In the genomic region with DNA sequence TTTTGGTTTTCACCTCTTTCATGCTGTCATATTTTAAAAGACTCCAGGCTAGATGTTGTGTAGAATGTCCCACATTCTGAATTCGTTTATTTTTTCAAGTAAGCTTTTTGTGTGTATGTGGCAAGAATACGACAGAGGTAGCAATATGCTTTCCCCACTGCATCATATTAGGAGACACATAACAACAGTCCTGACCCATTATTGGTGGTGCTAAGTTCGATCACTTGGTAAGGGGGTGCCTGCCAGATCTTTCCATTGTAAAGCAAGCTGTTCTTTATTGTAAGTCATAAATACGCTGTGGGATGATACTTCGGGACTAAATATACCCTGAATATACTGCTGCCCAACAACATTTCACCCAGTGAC, we compare ENCODE assay signal across 8 cellular contexts. TPM values are rescaled to one million over a fixed set of nuclear protein-coding genes. Genes with fewer than 3 reads are reported as not detected.
DNase-seq lines count a peak whose midpoint lies in the region; ATAC-seq and TF ChIP-seq lines count a peak whose summit lies in the region.

No MANE protein-coding gene starts in this region.

- no peak for DNase-seq in heart left ventricle
- DNase-seq in cardiac septum (ENCODE audit: low spot score) = no peak
- DNase-seq in activated T-helper 1 cell treated with anti-CD3 and anti-CD28 coated beads, Interleukin-12 subunit alpha, Interleukin-12 subunit beta, Interleukin-2, Interleukin-4 antibody, amounts not matched to agents 30 ng/mL and 10 ng/mL and 1 ng/mL, durations not matched to agents 14 hours and 24 hours and 36 hours (ENCODE audit: low spot score) = no peak
- DNase-seq in iPS DF 6.9 (ENCODE audit: low read depth, low spot score) = no peak
- DNase-seq in stimulated activated naive CD8-positive, alpha-beta T cell treated with anti-CD3 and anti-CD28 coated beads, Interleukin-15, amount 100 ng/mL, for 72 hours = peak in 1 of 2 donors; percentile 16
- DNase-seq in effector CD4-positive, alpha-beta T cell = no peak
- DNase-seq in iPS-NIHi11 (ENCODE audit: low spot score) = no peak
- no peak for DNase-seq in activated CD8-positive, alpha-beta memory T cell treated with anti-CD3 and anti-CD28 coated beads, Interleukin-2, amount 50 U/mL, for 4 hours

- H3K4me3 ChIP-seq in heart left ventricle = peak overlapping the region; percentile 76 to 99 (median 92)
- peak overlapping the region; percentile 94; the same call in 1 of the 2 replicates for H3K4me3 ChIP-seq in iPS DF 6.9 (ENCODE audit: low read length)

- TF ChIP-seq CTCF in heart left ventricle (IDR thresholded peaks at IDR 0.05) = no peak

- H3K4me3 Mint-ChIP-seq in activated T-helper 1 cell treated with anti-CD3 and anti-CD28 coated beads, Interleukin-12 subunit alpha, Interleukin-12 subunit beta, Interleukin-2, Interleukin-4 antibody, amounts not matched to agents 30 ng/mL and 10 ng/mL and 1 ng/mL, durations not matched to agents 14 hours and 24 hours and 36 hours = peak overlapping the region; percentile 92
- peak overlapping the region; percentile 85 to 97 for H3K4me3 Mint-ChIP-seq in stimulated activated naive CD8-positive, alpha-beta T cell treated with anti-CD3 and anti-CD28 coated beads, Interleukin-15, amount 100 ng/mL, for 72 hours

- H3K27ac ChIP-seq in heart left ventricle (peak overlapping the region; percentile 91 to 98 (median 95)), iPS DF 6.9 (ENCODE audit: low read length) (no peak overlapping the region)

- ATAC-seq in heart left ventricle = peak in 2 of 4 donors; percentile 1 to 3
- no peak for ATAC-seq in stimulated activated naive CD8-positive, alpha-beta T cell treated with anti-CD3 and anti-CD28 coated beads, Interleukin-15, amount 100 ng/mL, for 72 hours

- H3K27me3 Mint-ChIP-seq in activated T-helper 1 cell treated with anti-CD3 and anti-CD28 coated beads, Interleukin-12 subunit alpha, Interleukin-12 subunit beta, Interleukin-2, Interleukin-4 antibody, amounts not matched to agents 30 ng/mL and 10 ng/mL and 1 ng/mL, durations not matched to agents 14 hours and 24 hours and 36 hours (ENCODE audit: insufficient read depth) = no peaks in the 10 kb centered on the region
- no peaks in the 10 kb centered on the region for H3K27me3 Mint-ChIP-seq in stimulated activated naive CD8-positive, alpha-beta T cell treated with anti-CD3 and anti-CD28 coated beads, Interleukin-15, amount 100 ng/mL, for 72 hours

- H3K4me1 Mint-ChIP-seq in activated T-helper 1 cell treated with anti-CD3 and anti-CD28 coated beads, Interleukin-12 subunit alpha, Interleukin-12 subunit beta, Interleukin-2, Interleukin-4 antibody, amounts not matched to agents 30 ng/mL and 10 ng/mL and 1 ng/mL, durations not matched to agents 14 hours and 24 hours and 36 hours (ENCODE audit: low read depth) = peaks cover 55% of the 10 kb centered on the region
- peaks cover 56% of the 10 kb centered on the region for H3K4me1 Mint-ChIP-seq in stimulated activated naive CD8-positive, alpha-beta T cell treated with anti-CD3 and anti-CD28 coated beads, Interleukin-15, amount 100 ng/mL, for 72 hours

- H3K9me3 ChIP-seq in heart left ventricle (peaks cover 0 to 2% (median 0%) of the 10 kb centered on the region in 12 donors), iPS DF 6.9 (ENCODE audit: control insufficient read depth, insufficient read depth, low read length) (no peaks in the 10 kb centered on the region)

- H3K4me1 ChIP-seq in heart left ventricle (peaks cover 0 to 40% (median 18%) of the 10 kb centered on the region in 12 donors), iPS DF 6.9 (ENCODE audit: control insufficient read depth, insufficient read depth, low read length) (no peaks in the 10 kb centered on the region)

- intact Hi-C loops in heart left ventricle (cut with DNase I) = loop anchor here (1.0 to 10.0 kb wide), 16 partner anchors 8 to 306 kb away; no protein-coding TSS in a partner anchor
- intact Hi-C loops in cardiac septum (cut with DNase I) = loop anchor here (5.0 to 10.0 kb wide), 4 partner anchors 66 to 226 kb away; no protein-coding TSS in a partner anchor
- intact Hi-C loops in activated T-helper 1 cell treated with anti-CD3 and anti-CD28 coated beads, Interleukin-12 subunit alpha, Interleukin-12 subunit beta, Interleukin-2, Interleukin-4 antibody, amounts not matched to agents 30 ng/mL and 10 ng/mL and 1 ng/mL, durations not matched to agents 14 hours and 24 hours and 36 hours (cut with micrococcal nuclease) = loop anchor here (1.0 to 5.0 kb wide), 5 partner anchors 8 to 304 kb away; no protein-coding TSS in a partner anchor

- no peaks in the 10 kb centered on the region for H3K27me3 ChIP-seq in heart left ventricle
- no peaks in the 10 kb centered on the region for H3K27me3 ChIP-seq in iPS DF 6.9 (ENCODE audit: control insufficient read depth, insufficient read depth, low read length)

- no peak for TF ChIP-seq POLR2A in heart left ventricle (IDR thresholded peaks at IDR 0.05)

- H3K9me3 Mint-ChIP-seq in activated T-helper 1 cell treated with anti-CD3 and anti-CD28 coated beads, Interleukin-12 subunit alpha, Interleukin-12 subunit beta, Interleukin-2, Interleukin-4 antibody, amounts not matched to agents 30 ng/mL and 10 ng/mL and 1 ng/mL, durations not matched to agents 14 hours and 24 hours and 36 hours = no peaks in the 10 kb centered on the region
- H3K9me3 Mint-ChIP-seq in stimulated activated naive CD8-positive, alpha-beta T cell treated with anti-CD3 and anti-CD28 coated beads, Interleukin-15, amount 100 ng/mL, for 72 hours = peaks cover 0 to under 1% of the 10 kb centered on the region in 2 donors

- H3K27ac Mint-ChIP-seq in activated T-helper 1 cell treated with anti-CD3 and anti-CD28 coated beads, Interleukin-12 subunit alpha, Interleukin-12 subunit beta, Interleukin-2, Interleukin-4 antibody, amounts not matched to agents 30 ng/mL and 10 ng/mL and 1 ng/mL, durations not matched to agents 14 hours and 24 hours and 36 hours = peak overlapping the region; percentile 99
- peak overlapping the region; percentile 98 to 99 for H3K27ac Mint-ChIP-seq in stimulated activated naive CD8-positive, alpha-beta T cell treated with anti-CD3 and anti-CD28 coated beads, Interleukin-15, amount 100 ng/mL, for 72 hours

- peaks cover 28% of the 10 kb centered on the region for H3K36me3 Mint-ChIP-seq in activated T-helper 1 cell treated with anti-CD3 and anti-CD28 coated beads, Interleukin-12 subunit alpha, Interleukin-12 subunit beta, Interleukin-2, Interleukin-4 antibody, amounts not matched to agents 30 ng/mL and 10 ng/mL and 1 ng/mL, durations not matched to agents 14 hours and 24 hours and 36 hours (ENCODE audit: low read depth)

- no peaks in the 10 kb centered on the region for H3K36me3 ChIP-seq in heart left ventricle
- no peaks in the 10 kb centered on the region for H3K36me3 ChIP-seq in iPS DF 6.9 (ENCODE audit: control insufficient read depth, insufficient read depth, low read length)

- 12 to 17% (median 15%) methylated on average over 5 of the region's 5 CpGs for WGBS in heart left ventricle, 4 donors
- WGBS in iPS DF 6.9 (ENCODE audit: insufficient coverage, insufficient read length) = no CpG with 5 or more reads among the region's 5 CpGs

RNA-seq across cellular contexts. Expression of a gene that starts 0.6 kb away (rescaled TPM):
- total RNA-seq in heart left ventricle (10 to 100 TPM; 19.4 to 39.3 (median 26.6) TPM), cardiac septum (18.6 TPM)
- 10 to 100 TPM in 1 of 2 donors, 1 to 10 TPM in 1; 6.7 to 18.1 TPM for polyA plus RNA-seq in heart left ventricle
- 132 and 133 TPM in 2 replicates for total RNA-seq in activated T-helper 1 cell treated with anti-CD3 and anti-CD28 coated beads, Interleukin-12 subunit alpha, Interleukin-12 subunit beta, Interleukin-2, Interleukin-4 antibody, amounts not matched to agents 30 ng/mL and 10 ng/mL and 1 ng/mL, durations not matched to agents 14 hours and 24 hours and 36 hours
